ENCODE assay signal across 21 cellular contexts in genomic region chr14:56976211-56976610, GRCh38.
"Had no signal": no experiment of that assay in that cellular context is flagged by ENCODE, and none has a peak within 500 bp of the region (broad histone marks: within the 10 kb centered on the region; RNA-seq: fewer than 3 reads in every experiment).

No MANE protein-coding gene starts in this region.

- H3K9ac ChIP-seq: KMS-11, SK-N-SH had no signal

- DNase-seq: Kasumi-1, MM.1S, NCI-H1092 treated with DMSO at 0.1 percent for 48 hours, NCI-H1436, NCI-H187, NCI-H2029, NCI-H2081 treated with DMSO at 0.1 percent for 48 hours, NCI-H2171, NCI-H226, NCI-H446, NCI-H510A, NCI-H524 treated with DMSO at 0.1 percent for 48 hours, NCI-H774, SHP77, SK-N-SH, SW 1271, T-cell had no signal

- H3K27me3 Mint-ChIP-seq: IgD-negative memory B cell had no signal

- H3K9me3 ChIP-seq: SK-N-SH had no signal

- H3K4me3 ChIP-seq: K562 had no signal

- H3K4me3 Mint-ChIP-seq: IgD-negative memory B cell, T-cell had no signal

- H3K4me1 Mint-ChIP-seq: T-cell had no signal

- H3K36me3 Mint-ChIP-seq: T-cell had no signal

- H3K9me3 Mint-ChIP-seq: T-cell had no signal

- H3K4me2 ChIP-seq: KMS-11, SK-N-SH had no signal

- H3K27ac ChIP-seq: KMS-11, RWPE1 had no signal

- H3K27ac Mint-ChIP-seq: IgD-negative memory B cell, T-cell had no signal
